In the genomic region with DNA sequence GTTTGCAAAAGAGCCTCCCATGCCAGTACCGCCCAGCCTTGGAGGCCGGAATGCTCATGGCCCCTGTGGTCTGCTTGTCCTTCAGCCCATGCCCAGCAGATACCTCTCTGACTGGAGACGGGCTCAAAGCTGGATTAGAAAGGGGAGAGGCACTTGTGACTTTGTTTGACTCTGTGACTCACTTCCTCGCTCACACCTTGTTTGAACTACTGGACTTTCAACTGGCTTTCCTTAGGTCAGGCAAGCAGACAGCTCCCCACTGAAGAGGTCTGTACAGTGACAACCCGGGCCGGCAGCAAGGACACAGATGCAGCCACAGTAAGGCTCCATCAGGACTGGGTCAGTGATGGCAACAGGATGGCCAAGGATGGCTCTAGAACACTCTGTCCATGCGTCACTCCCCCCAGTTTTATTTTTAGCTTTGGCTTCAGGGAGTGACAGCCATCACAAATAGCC, we compare ENCODE assay signal across 20 cellular contexts.
DNase-seq lines count a peak whose midpoint lies in the region; ATAC-seq, FAIRE-seq and TF ChIP-seq lines count a peak whose summit lies in the region.
"Had no signal": no experiment of that assay in that cellular context is flagged by ENCODE, and none has a peak within 500 bp of the region (broad histone marks: within the 10 kb centered on the region; RNA-seq: fewer than 3 reads in every experiment).

No MANE protein-coding gene starts in this region.

- TF ChIP-seq CTCF in mucosa of descending colon (IDR thresholded peaks at IDR 0.05): no peak

- H3K9me3 ChIP-seq in esophagus (ENCODE audit: control insufficient read depth in 2 of 2, insufficient read depth in 1 of 2, low read depth in 1 of 2, low read length in 1 of 2): no peaks in the 10 kb centered on the region
- no peaks in the 10 kb centered on the region for H3K9me3 ChIP-seq in mucosa of descending colon
- H3K9me3 ChIP-seq: pancreas had no signal

- peak; percentile 59 for DNase-seq in ELR (ENCODE audit: low read depth)
- peak; percentile 31 for DNase-seq in RCC 7860 (ENCODE audit: low spot score)
- peak in 1 of 3 donors; percentile 21 for DNase-seq in mucosa of descending colon
- DNase-seq in HuH-7.5 (ENCODE audit: low spot score): no peak
- DNase-seq in iPS-NIHi7 (ENCODE audit: extremely low spot score): no peak
- DNase-seq in activated CD4-positive, alpha-beta T cell treated with anti-CD3 and anti-CD28 coated beads for 48 hours: no peak
- no peak for DNase-seq in NCI-H146 (lab: John Stamatoyannopoulos, UW)
- DNase-seq: activated CD4-positive, alpha-beta T cell treated with anti-CD3 and anti-CD28 coated beads, Interleukin-2, amount 10 ng/mL, durations not matched to agents 24 days and 14 days; activated naive CD8-positive, alpha-beta T cell treated with anti-CD3 and anti-CD28 coated beads, Interleukin-2, amount 50 U/mL, for 24 hours; CD8-positive, alpha-beta memory T cell; mesendoderm; MG63; pancreas; stimulated activated CD4-positive, alpha-beta T cell treated with anti-CD3 and anti-CD28 coated beads, Interleukin-2, amount 100 ng/mL, for 48 hours had no signal

- H3K27ac ChIP-seq in esophagus (ENCODE audit: low read depth in 2 of 2, low read length in 1 of 2): peak overlapping the region; percentile 20 to 59
- H3K27ac ChIP-seq: pancreas, RWPE1 had no signal

- H3K4me3 ChIP-seq in esophagus (ENCODE audit: low read depth in 1 of 2, low read length in 2 of 2) (no peak overlapping the region), mucosa of descending colon (no peak overlapping the region)
- H3K4me3 ChIP-seq: GM23338, MG63, pancreas had no signal

- intact Hi-C loops in mucosa of descending colon (cut with DNase I, micrococcal nuclease): no loop called here

- H3K36me3 ChIP-seq in esophagus (ENCODE audit: control insufficient read depth in 2 of 2, insufficient read depth in 2 of 2, low read length in 1 of 2) (no peaks in the 10 kb centered on the region), mucosa of descending colon (ENCODE audit: low read depth) (no peaks in the 10 kb centered on the region)
- H3K36me3 ChIP-seq: MG63, pancreas had no signal

- H3K27me3 ChIP-seq in esophagus (ENCODE audit: control insufficient read depth in 1 of 2, insufficient read depth in 2 of 2, low read length in 2 of 2): no peaks in the 10 kb centered on the region
- H3K27me3 ChIP-seq: MG63, pancreas had no signal

- H3K4me1 ChIP-seq in esophagus (ENCODE audit: control insufficient read depth in 2 of 2, insufficient read depth in 2 of 2, low read length in 1 of 2) (peaks cover 2 to 10% of the 10 kb centered on the region in 2 donors), mucosa of descending colon (ENCODE audit: low read depth) (no peaks in the 10 kb centered on the region)
- H3K4me1 ChIP-seq: pancreas had no signal

- peak; percentile 96 for ATAC-seq in mucosa of descending colon
- ATAC-seq: activated naive CD8-positive, alpha-beta T cell treated with anti-CD3 and anti-CD28 coated beads, Interleukin-2, amount 50 U/mL, for 24 hours; GM23338; natural killer cell treated with Interleukin-12 subunit alpha and Interleukin-12 subunit beta and Interleukin-15 and Interleukin-18, amount 100 ng/mL, for 72 hours had no signal

- no peak for FAIRE-seq in RCC 7860 (lab: Jason Lieb, UNC)
- FAIRE-seq: islet of Langerhans, pancreas, TTC549 had no signal

- whole genome bisulfite sequencing in esophagus, 2 donors: 82% methylated on average over 7 of the region's 7 CpGs

Comparison
In these comparisons a context has a peak if more than half of its experiments do, and no peak if none do; other contexts are left out.
1. DNase-seq: peak in ELR (single experiment) and RCC 7860 (single experiment); none in HuH-7.5 (single experiment), iPS-NIHi7 (single experiment), activated CD4-positive, alpha-beta T cell treated with anti-CD3 and anti-CD28 coated beads for 48 hours (single experiment) and NCI-H146 (single experiment).